In the genomic region with DNA sequence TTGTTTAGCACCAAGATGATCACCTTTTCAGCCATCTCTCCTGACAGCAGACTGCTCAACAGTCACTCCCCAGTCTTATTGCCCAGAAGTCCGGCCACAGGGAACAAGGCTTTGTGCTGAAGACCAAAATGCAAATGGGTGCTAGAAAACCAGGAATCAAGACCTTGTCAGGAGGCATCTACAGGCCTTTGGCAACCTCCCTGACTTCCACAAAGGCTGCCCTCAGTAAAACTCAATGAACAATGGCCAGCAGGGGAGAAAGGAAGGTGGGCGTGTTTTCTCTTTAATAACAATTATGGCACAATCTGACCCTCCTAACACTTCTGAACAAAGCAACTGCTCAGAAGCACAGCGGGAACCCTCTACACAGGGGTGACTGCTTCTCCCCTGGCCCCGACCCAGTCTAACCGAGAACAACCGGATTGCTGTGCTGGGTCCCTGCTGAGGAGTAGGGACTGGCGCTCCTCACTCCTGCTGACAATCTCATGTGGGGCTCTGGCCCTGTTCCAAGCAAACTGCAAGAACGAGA, we compare ENCODE assay signal across 9 cellular contexts. TPM values are rescaled to one million over a fixed set of nuclear protein-coding genes. Genes with fewer than 3 reads are reported as not detected.
DNase-seq lines count a peak whose midpoint lies in the region; ATAC-seq and TF ChIP-seq lines count a peak whose summit lies in the region.
"Had no signal": no experiment of that assay in that cellular context is flagged by ENCODE, and none has a peak within 500 bp of the region (broad histone marks: within the 10 kb centered on the region; RNA-seq: fewer than 3 reads in every experiment).

No MANE protein-coding gene starts in this region.

- no peak for TF ChIP-seq POLR2A in spleen (IDR thresholded peaks at IDR 0.05)

- H3K27me3 ChIP-seq in left ventricle myocardium inferior (ENCODE audit: low read depth) (no peaks in the 10 kb centered on the region), spleen (replicated peaks in 1 of 7) (no peaks in the 10 kb centered on the region)
- H3K27me3 ChIP-seq: neutrophil had no signal

- no peaks in the 10 kb centered on the region for H3K9me3 Mint-ChIP-seq in activated CD8-positive, alpha-beta memory T cell treated with anti-CD3 and anti-CD28 coated beads, Interleukin-2, amount 10 ng/mL, durations not matched to agents 7 days and 5 days (ENCODE audit: low read depth)

- peak overlapping the region; percentile 89 for H3K27ac ChIP-seq in left ventricle myocardium inferior (replicated peaks)
- peak overlapping the region in 1 of 8 donors; percentile 10 for H3K27ac ChIP-seq in spleen
- H3K27ac ChIP-seq: neutrophil had no signal

- peak; percentile 24 for DNase-seq in LHCN-M2 (ENCODE audit: low read depth)
- DNase-seq in activated CD8-positive, alpha-beta memory T cell treated with anti-CD3 and anti-CD28 coated beads, Interleukin-2, amount 10 ng/mL, durations not matched to agents 7 days and 5 days: peak; percentile 25
- DNase-seq in left ventricle myocardium inferior: peak; percentile 54
- DNase-seq in spleen: peak; percentile 54
- no peak for DNase-seq in GOT3 (lab: John Stamatoyannopoulos, UW)
- DNase-seq in KG1 (lab: John Stamatoyannopoulos, UW): no peak

- H3K27ac Mint-ChIP-seq in activated CD8-positive, alpha-beta memory T cell treated with anti-CD3 and anti-CD28 coated beads, Interleukin-2, amount 10 ng/mL, durations not matched to agents 7 days and 5 days: peak overlapping the region; percentile 4

- TF ChIP-seq CTCF in left ventricle myocardium inferior (IDR thresholded peaks at IDR 0.05; ENCODE audit: borderline replicate concordance) (peak; percentile 36), spleen (IDR thresholded peaks at IDR 0.05 in 8 of 11, conservative IDR thresholded peaks at IDR 0.05 in 3 of 11) (no peak)

- CTCF ChIA-PET in activated CD8-positive, alpha-beta memory T cell treated with anti-CD3 and anti-CD28 coated beads, Interleukin-2, amount 10 ng/mL, durations not matched to agents 7 days and 5 days (lab: Charles Lee): no interaction called here

- intact Hi-C loops in left ventricle myocardium inferior (cut with micrococcal nuclease): loop anchor here (5.0 kb wide), 1 partner anchor 53 kb away; no protein-coding TSS in a partner anchor
- intact Hi-C loops in spleen (cut with DNase I; ENCODE audit: low total_unique reads): loop anchor here (10.0 kb wide), 1 partner anchor 46 kb away; no protein-coding TSS in a partner anchor

- H3K9me3 ChIP-seq in left ventricle myocardium inferior (replicated peaks) (no peaks in the 10 kb centered on the region), spleen (no peaks in the 10 kb centered on the region)
- H3K9me3 ChIP-seq: neutrophil had no signal

- no peaks in the 10 kb centered on the region for H3K27me3 Mint-ChIP-seq in activated CD8-positive, alpha-beta memory T cell treated with anti-CD3 and anti-CD28 coated beads, Interleukin-2, amount 10 ng/mL, durations not matched to agents 7 days and 5 days

- WGBS in spleen, 5 donors: 85 to 96% (median 88%) methylated on average over 8 of the region's 8 CpGs

- peaks cover 22% of the 10 kb centered on the region for H3K4me1 Mint-ChIP-seq in activated CD8-positive, alpha-beta memory T cell treated with anti-CD3 and anti-CD28 coated beads, Interleukin-2, amount 10 ng/mL, durations not matched to agents 7 days and 5 days

- H3K4me3 Mint-ChIP-seq in activated CD8-positive, alpha-beta memory T cell treated with anti-CD3 and anti-CD28 coated beads, Interleukin-2, amount 10 ng/mL, durations not matched to agents 7 days and 5 days: no peak overlapping the region

- no peak for ATAC-seq in activated CD8-positive, alpha-beta memory T cell treated with anti-CD3 and anti-CD28 coated beads, Interleukin-2, amount 10 ng/mL, durations not matched to agents 7 days and 5 days
- ATAC-seq in HG03432 (IDR thresholded peaks at IDR 0.05; ENCODE audit: unreplicated experiment) (no peak), HG02970 (IDR thresholded peaks at IDR 0.05; ENCODE audit: low FRiP score, unreplicated experiment) (no peak)

- H3K36me3 ChIP-seq in left ventricle myocardium inferior: peaks cover 28% of the 10 kb centered on the region
- H3K36me3 ChIP-seq in spleen: peaks cover 0 to 53% (median 23%) of the 10 kb centered on the region in 6 donors
- H3K36me3 ChIP-seq: neutrophil had no signal

- peaks cover 13% of the 10 kb centered on the region for H3K36me3 Mint-ChIP-seq in activated CD8-positive, alpha-beta memory T cell treated with anti-CD3 and anti-CD28 coated beads, Interleukin-2, amount 10 ng/mL, durations not matched to agents 7 days and 5 days

- H3K4me1 ChIP-seq in left ventricle myocardium inferior: peaks cover 70% of the 10 kb centered on the region
- peaks cover 0 to 5% (median 0%) of the 10 kb centered on the region in 6 donors for H3K4me1 ChIP-seq in spleen

- H3K4me3 ChIP-seq in left ventricle myocardium inferior (no peak overlapping the region), spleen (no peak overlapping the region)

RNA-seq across cellular contexts. Expression of a gene that starts 41.6 kb away (rescaled TPM):
- 75.9 and 81.2 TPM in 2 replicates for total RNA-seq in LHCN-M2 (2014; rRNA removed)
- 56.2 TPM for polyA plus RNA-seq in LHCN-M2 (2012)
- total RNA-seq in activated CD8-positive, alpha-beta memory T cell treated with anti-CD3 and anti-CD28 coated beads, Interleukin-2, amount 10 ng/mL, durations not matched to agents 7 days and 5 days: 100 to 1,000 TPM; 201 to 337 TPM
- total RNA-seq in left ventricle myocardium inferior: 46.1 TPM
- total RNA-seq in spleen: 100 to 1,000 TPM in 6 of 7 donors, 10 to 100 TPM in 1; 96.7 to 144 (median 134) TPM
- polyA plus RNA-seq in spleen: 10 to 100 TPM; 28.0 to 51.3 (median 29.3) TPM

Comparison
In these comparisons a context has a peak if more than half of its experiments do, and no peak if none do; other contexts are left out.
1. DNase-seq: peak in LHCN-M2 (single experiment), activated CD8-positive, alpha-beta memory T cell treated with anti-CD3 and anti-CD28 coated beads, Interleukin-2, amount 10 ng/mL, durations not matched to agents 7 days and 5 days (single experiment), left ventricle myocardium inferior (single experiment) and spleen (single experiment); none in GOT3 (single experiment) and KG1 (single experiment).